In genomic region chrX:24990585-24990984, GRCh38 we compare ENCODE assay signal across 1 cellular context.
TF ChIP-seq lines count a peak whose summit lies in the region.

No MANE protein-coding gene starts in this region.

TF ChIP-seq in GM23338, 12 proteins besides CTCF, POLR2A, EP300 and RAD21 (continued from another document):
- TF ChIP-seq ZNF462 (CRISPR knock-in tag; IDR thresholded peaks at IDR 0.05): no peak
- TF ChIP-seq POLR2AphosphoS5 (IDR thresholded peaks at IDR 0.05; ENCODE audit: low read depth): no peak
- no peak for TF ChIP-seq REST (IDR thresholded peaks at IDR 0.05; ENCODE audit: unreplicated experiment)
- TF ChIP-seq NANOG (IDR thresholded peaks at IDR 0.05; ENCODE audit: borderline replicate concordance): no peak
- no peak for TF ChIP-seq ZNF331 (CRISPR knock-in tag; IDR thresholded peaks at IDR 0.05; ENCODE audit: low read depth)
- no peak for TF ChIP-seq ZNF114 (CRISPR knock-in tag; IDR thresholded peaks at IDR 0.05)
- no peak for TF ChIP-seq STAT1 (IDR thresholded peaks at IDR 0.05; ENCODE audit: unreplicated experiment)
- no peak for TF ChIP-seq EZH2 (IDR thresholded peaks at IDR 0.05; ENCODE audit: low read depth, unreplicated experiment)
- TF ChIP-seq ETS1 (IDR thresholded peaks at IDR 0.05): no peak
- TF ChIP-seq EZH2phosphoT487 (IDR thresholded peaks at IDR 0.05; ENCODE audit: unreplicated experiment): no peak
